1 cellular context compared by ENCODE assay signal in genomic region chr15:26891448-26891881, GRCh38.
TF ChIP-seq lines count a peak whose summit lies in the region.

No MANE protein-coding gene starts in this region.

TF ChIP-seq in K562, 482 proteins besides CTCF, POLR2A, EP300 and RAD21 (continued from another document):
- no peak for TF ChIP-seq IFI16 (CRISPR knock-in tag; IDR thresholded peaks at IDR 0.05)
- no peak for TF ChIP-seq ETV6 (IDR thresholded peaks at IDR 0.05; ENCODE audit: borderline replicate concordance in 1 of 2, low read depth in 2 of 2, low read length in 1 of 2)
- TF ChIP-seq ETV6 (CRISPR knock-in tag; IDR thresholded peaks at IDR 0.05; ENCODE audit: borderline replicate concordance), result no peak
- TF ChIP-seq BHLHE40 (IDR thresholded peaks at IDR 0.05; ENCODE audit: low read length), result peak; percentile 18; the same call in 1 of the 2 replicates
- no peak for TF ChIP-seq NFIC (IDR thresholded peaks at IDR 0.05)
